18 cellular contexts compared by ENCODE assay signal in the genomic region with DNA sequence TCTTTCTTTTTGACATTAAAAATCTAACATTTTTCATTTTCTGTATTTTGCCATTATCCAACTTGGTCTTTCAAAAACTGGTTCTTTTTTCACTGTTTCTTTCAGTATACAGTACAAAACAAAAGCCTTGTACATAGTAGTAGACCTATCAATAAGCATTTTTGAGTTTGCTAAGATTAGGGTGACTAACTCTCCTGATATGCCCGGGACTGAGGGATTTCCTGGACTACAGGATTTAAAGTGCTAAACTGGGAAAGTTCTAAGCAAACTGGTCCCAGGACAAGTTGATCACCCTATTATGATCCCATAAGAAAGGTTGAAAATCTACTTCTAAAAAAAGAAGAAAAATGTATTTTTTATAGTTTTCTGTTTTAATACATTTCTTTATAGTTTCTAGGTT.
A peak's percentile ranks its signal among the peaks of the same experiment; 100 is the strongest.
DNase-seq lines count a peak whose midpoint lies in the region; ATAC-seq and TF ChIP-seq lines count a peak whose summit lies in the region.
"Had no signal": no experiment of that assay in that cellular context is flagged by ENCODE, and none has a peak within 500 bp of the region (broad histone marks: within the 10 kb centered on the region; RNA-seq: fewer than 3 reads in every experiment).

No MANE protein-coding gene starts in this region.

- no peaks in the 10 kb centered on the region for H4K20me1 ChIP-seq in fibroblast of lung (ENCODE audit: control insufficient read depth, extremely low read depth, insufficient read depth, low read length)

- H3K4me2 ChIP-seq in fibroblast of lung (ENCODE audit: extremely low read depth, insufficient read depth, low read length) = no peak overlapping the region
- H3K4me2 ChIP-seq: BLaER1 treated with 17β-estradiol and CSF1 and Interleukin-3, amounts not matched to agents 10 nM and 100 nM; hepatocyte had no signal

- TF ChIP-seq CTCF in RWPE2 (IDR thresholded peaks at IDR 0.05; ENCODE audit: poor library complexity, severe bottlenecking) (no peak), fibroblast of lung (conservative IDR thresholded peaks at IDR 0.05 in 1 of 2, IDR thresholded peaks at IDR 0.05 in 1 of 2; ENCODE audit: low read depth in 1 of 2, low read length in 2 of 2) (no peak)

- H3K27ac ChIP-seq in RWPE2 (ENCODE audit: poor library complexity, severe bottlenecking) = peak overlapping the region; percentile 17
- no peak overlapping the region for H3K27ac ChIP-seq in fibroblast of lung (ENCODE audit: insufficient read depth, low read length)
- H3K27ac ChIP-seq: BLaER1 treated with 17β-estradiol and CSF1 and Interleukin-3, amounts not matched to agents 10 nM and 100 nM; hepatocyte; prostate gland; SK-N-MC; tibial artery; VCaP had no signal

- H3K27me3 ChIP-seq in RWPE2 (ENCODE audit: insufficient read depth, poor library complexity, severe bottlenecking) = no peaks in the 10 kb centered on the region
- no peaks in the 10 kb centered on the region for H3K27me3 ChIP-seq in fibroblast of lung (ENCODE audit: control insufficient read depth, insufficient read depth, low read length)
- H3K27me3 ChIP-seq: BLaER1 treated with 17β-estradiol and CSF1 and Interleukin-3, amounts not matched to agents 10 nM and 100 nM; hepatocyte; tibial artery had no signal

- no peak overlapping the region for H3K9ac ChIP-seq in fibroblast of lung (ENCODE audit: insufficient read depth, low read length)
- H3K9ac ChIP-seq: BLaER1 treated with 17β-estradiol and CSF1 and Interleukin-3, amounts not matched to agents 10 nM and 100 nM had no signal

- ATAC-seq in RWPE2 (ENCODE audit: low read depth) (peak; percentile 92), HG03175 (IDR thresholded peaks at IDR 0.05; ENCODE audit: unreplicated experiment) (no peak), GM18505 (IDR thresholded peaks at IDR 0.05; ENCODE audit: unreplicated experiment) (no peak)
- ATAC-seq: left lobe of liver had no signal

- H3K36me3 ChIP-seq in RWPE2 (ENCODE audit: low read depth) (peaks cover 19% of the 10 kb centered on the region), fibroblast of lung (ENCODE audit: control insufficient read depth, insufficient read depth, low read length) (no peaks in the 10 kb centered on the region)
- H3K36me3 ChIP-seq: prostate gland had no signal

- H2AFZ ChIP-seq in fibroblast of lung (ENCODE audit: low read length) = no peak overlapping the region
- H2AFZ ChIP-seq: hepatocyte had no signal

- H3K79me2 ChIP-seq in fibroblast of lung (ENCODE audit: control insufficient read depth, insufficient read depth, low read length) = no peaks in the 10 kb centered on the region
- H3K79me2 ChIP-seq: hepatocyte had no signal

- H3K9me3 ChIP-seq in RWPE2 (ENCODE audit: severe bottlenecking) (no peaks in the 10 kb centered on the region), fibroblast of lung (ENCODE audit: control insufficient read depth, insufficient read depth, low read depth, low read length) (no peaks in the 10 kb centered on the region)
- H3K9me3 ChIP-seq: prostate gland, tibial artery had no signal

- peak; percentile 73 for DNase-seq in ELR (ENCODE audit: low read depth)
- no peak for DNase-seq in RWPE2 (ENCODE audit: low spot score)
- DNase-seq in fibroblast of lung (ENCODE audit: low read depth in 2 of 2) = peak; percentile 58 to 82
- DNase-seq in non-pigmented ciliary epithelial cell (ENCODE audit: low read depth) = peak; percentile 55
- no peak for DNase-seq in HK-2 (ENCODE audit: unreplicated experiment)
- no peak for DNase-seq in inferior parietal cortex (ENCODE audit: extremely low spot score)
- DNase-seq: activated gamma-delta T cell, endodermal cell, NCI-H1092, tibial artery had no signal

- H3K4me3 ChIP-seq in RWPE2 (ENCODE audit: severe bottlenecking) (no peak overlapping the region), fibroblast of lung (replicated peaks in 1 of 4; ENCODE audit: control extremely low read depth in 1 of 4, insufficient read depth in 1 of 4, low read depth in 3 of 4, low read length in 4 of 4) (no peak overlapping the region)
- H3K4me3 ChIP-seq: BLaER1 treated with 17β-estradiol and CSF1 and Interleukin-3, amounts not matched to agents 10 nM and 100 nM; hepatocyte; prostate gland; SK-N-MC; tibial artery had no signal

- no peak for TF ChIP-seq POLR2A in GM18505 (IDR thresholded peaks at IDR 0.05; ENCODE audit: borderline replicate concordance, extremely low read depth, insufficient read depth, insufficient read length)

- H3K4me1 ChIP-seq in RWPE2 (ENCODE audit: insufficient read depth, poor library complexity, severe bottlenecking) (peaks cover 27% of the 10 kb centered on the region), fibroblast of lung (ENCODE audit: control insufficient read depth, extremely low read depth, insufficient read depth, low read length) (no peaks in the 10 kb centered on the region)
- H3K4me1 ChIP-seq: BLaER1 treated with 17β-estradiol and CSF1 and Interleukin-3, amounts not matched to agents 10 nM and 100 nM; prostate gland; tibial artery had no signal

Comparison
In these comparisons a context has a peak if more than half of its experiments do, and no peak if none do; other contexts are left out.
1. DNase-seq: peak in ELR (single experiment), fibroblast of lung (2 of 2) and non-pigmented ciliary epithelial cell (single experiment); none in RWPE2 (single experiment), HK-2 (single experiment) and inferior parietal cortex (single experiment).